1 cellular context compared by ENCODE assay signal in genomic region chr18:62880673-62881364, GRCh38.
TF ChIP-seq lines count a peak whose summit lies in the region.

No MANE protein-coding gene starts in this region.

TF ChIP-seq in WTC11, 78 proteins besides CTCF, POLR2A, EP300 and RAD21 (continued from another document):
- no peak for TF ChIP-seq USF2 (CRISPR knock-in tag; IDR thresholded peaks at IDR 0.05)
- TF ChIP-seq ELF4 (CRISPR knock-in tag; IDR thresholded peaks at IDR 0.05; ENCODE audit: low read depth): no peak
- no peak for TF ChIP-seq NR2C2 (CRISPR knock-in tag; IDR thresholded peaks at IDR 0.05)
- TF ChIP-seq ZNF416 (CRISPR knock-in tag; IDR thresholded peaks at IDR 0.05): no peak
- TF ChIP-seq OVOL2 (CRISPR knock-in tag; IDR thresholded peaks at IDR 0.05; ENCODE audit: borderline replicate concordance): no peak
TF ChIP-seq in WTC11: peak in this region for 0.
